Comparison of ENCODE assay signal across 9 cellular contexts in the genomic region with DNA sequence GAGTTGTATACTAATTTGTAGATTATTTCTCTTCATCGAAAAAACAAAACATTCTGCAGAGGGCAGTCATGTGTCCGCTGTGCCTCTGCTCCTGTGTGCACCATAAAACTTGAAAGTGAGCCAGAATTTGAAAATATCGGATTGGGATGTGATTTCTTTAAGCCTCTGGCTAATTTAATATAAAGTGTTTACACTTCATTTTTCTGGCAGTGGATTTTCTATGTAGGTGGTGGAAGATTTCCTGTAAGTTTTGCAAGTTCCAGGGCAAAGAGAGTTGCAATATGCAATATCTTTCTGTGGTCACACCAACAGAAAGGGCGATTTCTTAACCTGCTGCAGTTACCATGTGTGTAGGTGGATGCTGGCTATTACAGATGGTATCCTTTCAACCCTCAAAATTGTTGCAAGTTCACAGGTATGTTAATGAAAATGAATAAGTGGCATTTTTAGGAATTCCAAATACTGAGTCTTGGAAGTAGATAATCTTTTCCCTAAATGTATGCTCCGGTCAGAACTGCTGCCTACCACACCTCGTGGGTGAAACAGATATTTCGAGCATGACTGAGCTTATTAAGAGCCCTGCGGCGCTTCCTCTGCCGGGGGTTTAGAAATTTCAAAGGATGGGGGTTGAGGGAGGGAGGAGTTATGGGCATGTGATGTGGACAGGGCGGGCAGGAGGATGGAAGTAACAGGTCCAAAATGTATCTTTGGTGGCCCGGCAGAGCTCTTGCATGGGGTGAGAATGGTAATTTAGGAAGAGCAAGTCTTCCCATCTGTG.
DNase-seq lines count a peak whose midpoint lies in the region; ATAC-seq, FAIRE-seq and TF ChIP-seq lines count a peak whose summit lies in the region.
"Had no signal": no experiment of that assay in that cellular context is flagged by ENCODE, and none has a peak within 500 bp of the region (broad histone marks: within the 10 kb centered on the region; RNA-seq: fewer than 3 reads in every experiment).

No MANE protein-coding gene starts in this region.

- FAIRE-seq in GM12878 (lab: Jason Lieb, UNC) (no peak), kidney (lab: Jason Lieb, UNC) (no peak)
- FAIRE-seq: A204.1 had no signal

- no peak overlapping the region for H3K27ac Mint-ChIP-seq in natural killer cell
- H3K27ac Mint-ChIP-seq in Caco-2 (ENCODE audit: unreplicated experiment), result no peak overlapping the region
- H3K27ac Mint-ChIP-seq in Calu3 (ENCODE audit: unreplicated experiment), result no peak overlapping the region

- ATAC-seq in GM12878 (peak; percentile 90), natural killer cell (peak; percentile 42 to 82 (median 54))

- no peak overlapping the region for H2AFZ ChIP-seq in GM12878 (ENCODE audit: control insufficient read depth, low read depth, low read length)

- H3K27me3 Mint-ChIP-seq in natural killer cell (ENCODE audit: low read depth in 2 of 2) (no peaks in the 10 kb centered on the region), Caco-2 (ENCODE audit: insufficient read depth, unreplicated experiment) (no peaks in the 10 kb centered on the region), Calu3 (ENCODE audit: unreplicated experiment) (no peaks in the 10 kb centered on the region)

- no peaks in the 10 kb centered on the region for H3K27me3 ChIP-seq in GM12878 (replicated peaks in 1 of 2; ENCODE audit: control insufficient read depth in 2 of 2, insufficient read depth in 2 of 2, low read length in 1 of 2)
- H3K27me3 ChIP-seq in Caco-2 (replicated peaks; ENCODE audit: control insufficient read depth, insufficient read depth, low read length), result no peaks in the 10 kb centered on the region

- POLR2A ChIA-PET in GM12878 (lab: Charles Lee) (interaction anchor here (0.7 kb wide), 1 partner anchor 79 kb away, joined by 5 read pairs; no protein-coding TSS in a partner anchor), Caco-2 (lab: Charles Lee) (interaction anchor here (1.3 kb wide), 1 partner anchor 9 kb away, joined by 4 read pairs; no protein-coding TSS in a partner anchor)

- H3K27ac ChIP-seq in GM12878 (ENCODE audit: control insufficient read depth, insufficient read depth), result no peak overlapping the region
- no peak overlapping the region for H3K27ac ChIP-seq in kidney (ENCODE audit: low read depth in 2 of 2, low read length in 2 of 2)

- TF ChIP-seq RAD21 in GM12878 (IDR thresholded peaks at IDR 0.05; ENCODE audit: insufficient read depth, low read depth, low read length), result no peak

- RAD21 ChIA-PET in GM12878 (lab: Charles Lee; ENCODE audit: unreplicated experiment), result interaction anchor here (1.0 to 1.3 kb wide), 2 partner anchors 8 to 203 kb away, joined by 3 read pairs; no protein-coding TSS in a partner anchor

- peak in 2 of 3 experiments; percentile 54 to 62 for DNase-seq in NCI-H1417 (lab: John Stamatoyannopoulos, UW)
- DNase-seq in NCI-H1417 treated with DMSO at 0.1 percent for 48 hours (lab: John Stamatoyannopoulos, UW), result no peak
- DNase-seq in LHCN-M2 (ENCODE audit: low read depth), result peak; percentile 80
- no peak for DNase-seq in GM12878 (ENCODE audit: low read depth, low spot score)
- DNase-seq in natural killer cell, result no peak
- no peak for DNase-seq in Caco-2
- DNase-seq in kidney, result no peak
- DNase-seq in Calu3, result no peak

- in situ Hi-C loops in GM12878 (cut with MboI), result no loop called here

- no peak for TF ChIP-seq CTCF in GM12878 (IDR thresholded peaks at IDR 0.05 in 2 of 3, conservative IDR thresholded peaks at IDR 0.05 in 1 of 3; ENCODE audit: control insufficient read depth in 2 of 3, extremely low read depth in 1 of 3, insufficient read depth in 1 of 3, low read depth in 3 of 3, low read length in 3 of 3)
- no peak for TF ChIP-seq CTCF in natural killer cell (IDR thresholded peaks at IDR 0.05)
- TF ChIP-seq CTCF in Caco-2 (IDR thresholded peaks at IDR 0.05; ENCODE audit: insufficient read depth in 1 of 2, low read depth in 1 of 2, low read length in 1 of 2, severe bottlenecking in 1 of 2, unreplicated experiment in 1 of 2), result no peak
- TF ChIP-seq CTCF in kidney (IDR thresholded peaks at IDR 0.05; ENCODE audit: borderline replicate concordance, extremely low read depth, insufficient read depth), result no peak
- no peak for TF ChIP-seq CTCF in Calu3 (IDR thresholded peaks at IDR 0.05; ENCODE audit: unreplicated experiment)

- no peaks in the 10 kb centered on the region for H3K9me3 ChIP-seq in GM12878 (replicated peaks; ENCODE audit: control insufficient read depth, insufficient read depth, low read length)
- no peaks in the 10 kb centered on the region for H3K9me3 ChIP-seq in Caco-2
- no peaks in the 10 kb centered on the region for H3K9me3 ChIP-seq in kidney (ENCODE audit: control insufficient read depth in 1 of 2, low read length in 2 of 2)

- no peak for TF ChIP-seq EP300 in GM12878 (IDR thresholded peaks at IDR 0.05; ENCODE audit: borderline replicate concordance in 1 of 2, control insufficient read depth in 1 of 2, low read depth in 2 of 2, low read length in 2 of 2)

- H3K4me3 Mint-ChIP-seq in natural killer cell (peak overlapping the region; percentile 40), Caco-2 (ENCODE audit: unreplicated experiment) (no peak overlapping the region), Calu3 (ENCODE audit: low read depth, unreplicated experiment) (no peak overlapping the region)

- no peaks in the 10 kb centered on the region for H3K36me3 ChIP-seq in GM12878 (ENCODE audit: control insufficient read depth in 2 of 2, insufficient read depth in 2 of 2, low read length in 1 of 2)
- H3K36me3 ChIP-seq in Caco-2 (ENCODE audit: control insufficient read depth, insufficient read depth, low read length), result no peaks in the 10 kb centered on the region
- H3K36me3 ChIP-seq in kidney (ENCODE audit: control insufficient read depth in 1 of 2, insufficient read depth in 2 of 2, low read length in 2 of 2), result no peaks in the 10 kb centered on the region

- peaks cover 15 to 26% of the 10 kb centered on the region in 2 donors for H3K4me1 Mint-ChIP-seq in natural killer cell
- H3K4me1 Mint-ChIP-seq in Caco-2 (ENCODE audit: low read depth, unreplicated experiment), result peaks cover 22% of the 10 kb centered on the region
- no peaks in the 10 kb centered on the region for H3K4me1 Mint-ChIP-seq in Calu3 (ENCODE audit: low read depth, unreplicated experiment)

- TF ChIP-seq POLR2A in GM12878 (IDR thresholded peaks at IDR 0.05; ENCODE audit: low read depth, low read length), result no peak

- CTCF ChIA-PET in GM12878 (lab: Yijun Ruan, JAX), result interaction anchor here (0.9 to 5.4 kb wide), 5 partner anchors 8 to 340 kb away, joined by 3 to 26 read pairs (median 5); no protein-coding TSS in a partner anchor
- CTCF ChIA-PET in Caco-2 (lab: Charles Lee), result no interaction called here
- CTCF ChIA-PET in Calu3 (lab: Charles Lee), result interaction anchor here (0.7 kb wide), 1 partner anchor 22 kb away, joined by 3 read pairs; no protein-coding TSS in a partner anchor

- H3K4me3 ChIP-seq in GM12878, result no peak overlapping the region
- no peak overlapping the region for H3K4me3 ChIP-seq in Caco-2 (ENCODE audit: low read depth, low read length)
- no peak overlapping the region for H3K4me3 ChIP-seq in kidney (ENCODE audit: low read length in 2 of 2)

- H3K4me1 ChIP-seq in GM12878 (ENCODE audit: control insufficient read depth, insufficient read depth, low read length), result peaks cover 5% of the 10 kb centered on the region; the same call in 1 of the 2 replicates
- peaks cover 17% of the 10 kb centered on the region for H3K4me1 ChIP-seq in Caco-2
- H3K4me1 ChIP-seq in kidney (ENCODE audit: control insufficient read depth in 1 of 2, insufficient read depth in 1 of 2, low read depth in 1 of 2, low read length in 2 of 2), result peaks cover 11 to 17% of the 10 kb centered on the region in 2 donors

- H3K4me2 ChIP-seq in GM12878 (ENCODE audit: control insufficient read depth, insufficient read depth), result peak overlapping the region; percentile 46

- WGBS in GM12878 (ENCODE audit: insufficient coverage, insufficient replicate concordance, low lambda C conversion rate, missing lambda C conversion rate), result 14% methylated on average over 12 of the region's 12 CpGs

- H3K9me3 Mint-ChIP-seq in natural killer cell (no peaks in the 10 kb centered on the region), Caco-2 (ENCODE audit: unreplicated experiment) (no peaks in the 10 kb centered on the region), Calu3 (ENCODE audit: low read depth, unreplicated experiment) (no peaks in the 10 kb centered on the region)

- no TSS peak for BruUV-seq in GM12878 (replicated peaks; lab: Mats Ljungman, UMichigan)
- BruUV-seq in Caco-2 (replicated peaks; lab: Mats Ljungman, UMichigan), result no TSS peak
- BruUV-seq in Calu3 (replicated peaks; lab: Mats Ljungman, UMichigan), result no TSS peak

- no peaks in the 10 kb centered on the region for H3K79me2 ChIP-seq in GM12878 (ENCODE audit: control insufficient read depth, insufficient read depth, low read length)

- no peaks in the 10 kb centered on the region for H3K36me3 Mint-ChIP-seq in natural killer cell
- peaks cover 12% of the 10 kb centered on the region for H3K36me3 Mint-ChIP-seq in Caco-2 (ENCODE audit: insufficient read depth, unreplicated experiment)
- H3K36me3 Mint-ChIP-seq in Calu3 (ENCODE audit: insufficient read depth, unreplicated experiment), result no peaks in the 10 kb centered on the region

- H3K9ac ChIP-seq in GM12878 (ENCODE audit: control insufficient read depth, insufficient read depth, low read length) (no peak overlapping the region), kidney (ENCODE audit: low read length in 2 of 2) (no peak overlapping the region)

- intact Hi-C loops in GM12878 (cut with micrococcal nuclease; ENCODE audit: unreplicated experiment), result no loop called here
- intact Hi-C loops in natural killer cell (cut with micrococcal nuclease), result no loop called here
- intact Hi-C loops in Caco-2 (cut with micrococcal nuclease; ENCODE audit: unreplicated experiment), result no loop called here
- intact Hi-C loops in kidney (cut with DNase I), result no loop called here
- intact Hi-C loops in Calu3 (cut with micrococcal nuclease; ENCODE audit: unreplicated experiment), result no loop called here

- SMC1A ChIA-PET in GM12878 (lab: Charles Lee; ENCODE audit: uncharacterized antibody, unreplicated experiment), result interaction anchor here (0.6 to 1.9 kb wide), 8 partner anchors 32 to 230 kb away, joined by 3 to 6 read pairs (median 3); no protein-coding TSS in a partner anchor

- no peaks in the 10 kb centered on the region for H4K20me1 ChIP-seq in GM12878 (ENCODE audit: control insufficient read depth, insufficient read depth)

TF ChIP-seq in GM12878, 131 proteins besides CTCF, POLR2A, EP300 and RAD21 (continues in another document):
- TF ChIP-seq RAD51 (IDR thresholded peaks at IDR 0.05), result no peak
- 0 out of 4 replicates have a peak, but pooled peaks have one; percentile 8 to 16 for TF ChIP-seq IKZF2 (IDR thresholded peaks at IDR 0.05)

Comparison
In these comparisons a context has a peak if more than half of its experiments do, and no peak if none do; other contexts are left out.
1. DNase-seq: peak in NCI-H1417 (2 of 3) and LHCN-M2 (single experiment); none in NCI-H1417 treated with DMSO at 0.1 percent for 48 hours (single experiment), GM12878 (single experiment), natural killer cell (single experiment), Caco-2 (0 of 2), kidney (single experiment) and Calu3 (single experiment).